1 cellular context compared by ENCODE assay signal in genomic region chr13:59099182-59099950, GRCh38.
TF ChIP-seq lines count a peak whose summit lies in the region.

No MANE protein-coding gene starts in this region.

TF ChIP-seq in H1, 55 proteins besides CTCF, POLR2A, EP300 and RAD21 (continued from another document):
- TF ChIP-seq BCL11A (IDR thresholded peaks at IDR 0.05; ENCODE audit: low read depth in 2 of 2, low read length in 2 of 2) (no peak), HDAC6 (IDR thresholded peaks at IDR 0.05; ENCODE audit: low read depth, low read length) (no peak), GTF2F1 (IDR thresholded peaks at IDR 0.05; ENCODE audit: borderline replicate concordance, low read depth, low read length) (no peak), CHD2 (IDR thresholded peaks at IDR 0.05; ENCODE audit: low read length) (no peak), JUN (IDR thresholded peaks at IDR 0.05; ENCODE audit: low read depth, low read length) (no peak), CEBPB (IDR thresholded peaks at IDR 0.05; ENCODE audit: low read depth, low read length) (no peak)
